ENCODE assay signal across 23 cellular contexts in the genomic region with DNA sequence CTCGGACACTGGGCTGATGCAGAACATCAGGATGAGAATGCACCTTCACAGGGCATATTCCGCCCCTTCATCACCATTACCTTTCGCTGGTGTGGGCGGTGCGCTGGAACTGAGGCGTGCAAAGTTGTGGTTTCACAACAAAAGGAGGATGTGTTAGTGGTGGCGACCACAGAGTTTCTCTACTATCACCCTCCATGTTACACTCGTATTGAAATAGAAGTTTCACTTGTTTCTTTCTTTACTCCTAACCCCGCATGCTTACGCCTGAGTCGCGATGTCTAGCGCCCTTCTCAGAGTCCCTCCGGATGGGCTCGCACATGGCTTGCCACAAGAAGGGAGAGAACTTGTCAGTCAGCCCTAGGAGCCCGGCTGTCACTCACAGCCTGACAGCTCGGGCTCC.
"Had no signal": no experiment of that assay in that cellular context is flagged by ENCODE, and none has a peak within 500 bp of the region (broad histone marks: within the 10 kb centered on the region; RNA-seq: fewer than 3 reads in every experiment).

No MANE protein-coding gene starts in this region.

- H3K4me2 ChIP-seq: SK-N-SH had no signal

- H3K9me3 ChIP-seq: SK-N-SH had no signal

- H3K4me1 ChIP-seq: breast epithelium had no signal

- H3K36me3 ChIP-seq: breast epithelium had no signal

- H3K27ac ChIP-seq: breast epithelium had no signal

- ATAC-seq: activated CD4-positive, CD25-positive, alpha-beta regulatory T cell treated with anti-CD3 and anti-CD28 coated beads, Interleukin-2, amount 50 U/mL, for 24 hours; activated CD8-positive, alpha-beta memory T cell treated with anti-CD3 and anti-CD28 coated beads, Interleukin-2, amount 10 ng/mL, durations not matched to agents 7 days and 5 days had no signal

- H3K9ac ChIP-seq: SK-N-SH had no signal

- H3K27me3 ChIP-seq: breast epithelium had no signal

- DNase-seq: activated CD4-positive, alpha-beta T cell treated with anti-CD3 and anti-CD28 coated beads for 4 hours; activated CD8-positive, alpha-beta memory T cell treated with anti-CD3 and anti-CD28 coated beads, Interleukin-2, amount 10 ng/mL, durations not matched to agents 7 days and 5 days; activated effector memory CD4-positive, alpha-beta T cell treated with Interleukin-2 at 50 U/mL for 16 hours; activated naive CD4-positive, alpha-beta T cell; activated T-cell treated with anti-CD3 and anti-CD28 coated beads, Interleukin-2, amount 50 U/mL, for 24 hours; aorta; central memory CD4-positive, alpha-beta T cell; KG1; NCI-H1092 treated with DMSO at 0.1 percent for 48 hours; NCI-H1417 treated with DMSO at 0.1 percent for 48 hours; NCI-H1694; NCI-H2029; NCI-H2107; NCI-H2171 treated with DMSO at 0.1 percent for 48 hours; NCI-H345; NCI-H510A; NCI-H526 treated with DMSO at 0.1 percent for 48 hours; NCI-H82; SIG-M5; SK-N-SH; SW 1271 had no signal

- H3K4me3 ChIP-seq: breast epithelium had no signal
